In the genomic region with DNA sequence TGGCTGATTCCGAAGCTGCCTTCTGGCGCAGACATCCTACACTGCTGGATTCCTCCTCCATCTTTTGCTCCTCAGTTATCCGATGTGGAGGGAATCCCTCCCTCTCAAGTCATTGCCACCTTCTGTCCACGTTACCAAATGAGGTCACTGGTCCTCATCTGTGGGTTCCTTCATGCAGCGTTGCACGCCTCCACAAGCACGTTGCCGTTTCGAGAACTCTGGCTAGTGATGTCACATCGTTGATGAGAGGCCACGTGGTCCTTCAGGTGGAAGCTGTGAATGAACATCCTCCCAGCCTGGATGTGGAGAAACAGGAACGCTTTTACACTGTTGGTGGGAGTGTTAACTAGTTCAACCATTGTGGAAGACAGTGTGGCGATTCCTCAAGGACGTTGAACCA, we compare ENCODE assay signal across 20 cellular contexts.
DNase-seq lines count a peak whose midpoint lies in the region; ATAC-seq, FAIRE-seq and TF ChIP-seq lines count a peak whose summit lies in the region.
"Had no signal": no experiment of that assay in that cellular context is flagged by ENCODE, and none has a peak within 500 bp of the region (broad histone marks: within the 10 kb centered on the region; RNA-seq: fewer than 3 reads in every experiment).

No MANE protein-coding gene starts in this region.

- H3K79me2 ChIP-seq in OCI-LY3 (ENCODE audit: low read length) (no peaks in the 10 kb centered on the region), H1 (ENCODE audit: control insufficient read depth in 1 of 2, insufficient read depth in 2 of 2, low read length in 2 of 2) (no peaks in the 10 kb centered on the region)

- peak overlapping the region; percentile 99 for H2BK12ac ChIP-seq in H1 (ENCODE audit: low read depth, low read length)

- H3K36me3 ChIP-seq in OCI-LY3 (replicated peaks; ENCODE audit: low read depth, low read length) (peaks cover 37% of the 10 kb centered on the region), H1 (ENCODE audit: control insufficient read depth in 2 of 4, insufficient read depth in 4 of 4, low read length in 3 of 4) (no peaks in the 10 kb centered on the region; a peak in 2 of 8 replicates), heart right ventricle (no peaks in the 10 kb centered on the region)
- H3K36me3 ChIP-seq: BE2C, HAP-1 had no signal

- no peaks in the 10 kb centered on the region; the same call in 1 of the 2 replicates for H3K23me2 ChIP-seq in H1 (ENCODE audit: low read depth, low read length)

- H3K27ac ChIP-seq in OCI-LY3 (ENCODE audit: low read length), result peak overlapping the region; percentile 99
- H3K27ac ChIP-seq in H1 (ENCODE audit: low read depth, low read length), result no peak overlapping the region
- no peak overlapping the region for H3K27ac ChIP-seq in heart right ventricle

- no peak for TF ChIP-seq EP300 in H1 (IDR thresholded peaks at IDR 0.05; ENCODE audit: borderline replicate concordance in 1 of 2, low read depth in 2 of 2, low read length in 2 of 2)

- DNase-seq in H1 (ENCODE audit: low read depth in 1 of 2, low spot score in 2 of 2) (no peak), posterior vena cava (ENCODE audit: low spot score) (peak; percentile 59), NCI-H69 (lab: John Stamatoyannopoulos, UW) (no peak), heart right ventricle (no peak)
- DNase-seq in central memory CD4-positive, alpha-beta T cell, result no peak
- DNase-seq: ACHN; BE2C; C1 segment of cervical spinal cord; CD4-positive, CD25-positive, alpha-beta regulatory T cell; CD8-positive, alpha-beta memory T cell; COR-L47; DMS 273 treated with DMSO at 0.1 percent for 48 hours; DND-41; EL; GOT3 had no signal

- H2AK5ac ChIP-seq in H1 (ENCODE audit: low read depth, low read length), result peak overlapping the region; percentile 98

- H4K20me1 ChIP-seq in OCI-LY3 (ENCODE audit: insufficient read depth, low read length) (no peaks in the 10 kb centered on the region), H1 (replicated peaks in 1 of 2; ENCODE audit: control insufficient read depth in 1 of 2, insufficient read depth in 2 of 2, low read length in 2 of 2) (no peaks in the 10 kb centered on the region)

- peak overlapping the region; percentile 9; the same call in 1 of the 2 replicates for H3K18ac ChIP-seq in H1 (ENCODE audit: extremely low read depth, low read length)

- H4K91ac ChIP-seq in H1 (replicated peaks; ENCODE audit: insufficient read length, low read length), result peak overlapping the region; percentile 12

- no peak for FAIRE-seq in H1 (lab: Jason Lieb, UNC)
- FAIRE-seq: A204.1, GM12891, GM19239 had no signal

- TF ChIP-seq RAD21 in H1 (IDR thresholded peaks at IDR 0.05 in 1 of 2, conservative IDR thresholded peaks at IDR 0.05 in 1 of 2; ENCODE audit: low read depth in 2 of 2, low read length in 2 of 2), result no peak

- no peak for TF ChIP-seq POLR2A in H1 (IDR thresholded peaks at IDR 0.05; ENCODE audit: control extremely low read depth in 1 of 2, low read depth in 2 of 2, low read length in 2 of 2)

- H3K23ac ChIP-seq in H1 (ENCODE audit: insufficient read length), result no peak overlapping the region

- peak overlapping the region; percentile 6 for H3K4ac ChIP-seq in H1 (replicated peaks; ENCODE audit: insufficient read length, low read depth, low read length)

- H3K79me1 ChIP-seq in H1 (ENCODE audit: low read depth, low read length), result no peaks in the 10 kb centered on the region

- no peak overlapping the region for H4K5ac ChIP-seq in H1 (ENCODE audit: insufficient read length, low read depth, low read length)

- H3K14ac ChIP-seq in H1 (ENCODE audit: insufficient read length), result no peak overlapping the region

- H2BK120ac ChIP-seq in H1 (replicated peaks; ENCODE audit: low read depth, low read length), result no peak overlapping the region

- H3K27me3 ChIP-seq in OCI-LY3 (ENCODE audit: low read depth, low read length), result no peaks in the 10 kb centered on the region
- no peaks in the 10 kb centered on the region for H3K27me3 ChIP-seq in H1 (replicated peaks in 1 of 4; ENCODE audit: control insufficient read depth in 3 of 4, extremely low read depth in 1 of 4, insufficient read depth in 3 of 4, low read length in 3 of 4)
- H3K27me3 ChIP-seq in heart right ventricle, result no peaks in the 10 kb centered on the region
- H3K27me3 ChIP-seq: BE2C had no signal

- peak overlapping the region; percentile 84 for H2BK15ac ChIP-seq in H1 (ENCODE audit: low read length)

- TF ChIP-seq CTCF in OCI-LY3 (IDR thresholded peaks at IDR 0.05; ENCODE audit: low read depth, low read length) (no peak), H1 (IDR thresholded peaks at IDR 0.05; ENCODE audit: control extremely low read depth in 1 of 3, insufficient read depth in 1 of 3, low read depth in 1 of 3, low read length in 3 of 3) (no peak), heart right ventricle (IDR thresholded peaks at IDR 0.05) (no peak)

- no peak overlapping the region for H4K8ac ChIP-seq in H1 (ENCODE audit: extremely low read depth, insufficient read depth, low read length)

- H3K56ac ChIP-seq in H1 (replicated peaks; ENCODE audit: insufficient read length, low read depth, low read length), result no peak overlapping the region

- CTCF ChIA-PET in H1 (lab: Charles Lee; ENCODE audit: partially characterized antibody), result no interaction called here

- POLR2A ChIA-PET in H1 (lab: Charles Lee; ENCODE audit: partially characterized antibody), result no interaction called here

- WGBS in H1 (ENCODE audit: extremely low coverage in 1 of 2, insufficient coverage in 1 of 2, insufficient read length in 1 of 2, insufficient replicate concordance in 2 of 2, low coverage in 1 of 2, low lambda C conversion rate in 2 of 2, missing lambda C conversion rate in 1 of 2), 2 experiments, result 95% methylated on average over 14 of the region's 14 CpGs; no CpG with 5 or more reads in 1 of the 2 experiments
- WGBS in heart right ventricle, 2 donors, result 95 to 96% methylated on average over 14 of the region's 14 CpGs

- H3K4me3 ChIP-seq in OCI-LY3 (ENCODE audit: low read length) (peak overlapping the region; percentile 48), H1 (ENCODE audit: extremely low read depth in 1 of 4, insufficient read depth in 2 of 4, low read depth in 3 of 4, low read length in 4 of 4) (no peak overlapping the region), heart right ventricle (no peak overlapping the region)
- H3K4me3 ChIP-seq: HAP-1 had no signal

- peak overlapping the region; percentile 92; the same call in 1 of the 2 replicates for H2BK5ac ChIP-seq in H1 (ENCODE audit: low read depth, low read length)

- peak overlapping the region; percentile 80; the same call in 1 of the 2 replicates for H3K9ac ChIP-seq in OCI-LY3 (ENCODE audit: low read length)
- H3K9ac ChIP-seq in H1 (replicated peaks in 1 of 4; ENCODE audit: extremely low read depth in 1 of 4, low read depth in 3 of 4, low read length in 3 of 4), result no peak overlapping the region

- H2BK20ac ChIP-seq in H1 (ENCODE audit: low read length), result peak overlapping the region; percentile 74

- H3K9me3 ChIP-seq in OCI-LY3 (ENCODE audit: insufficient read depth, low read length) (no peaks in the 10 kb centered on the region), H1 (ENCODE audit: insufficient read depth in 2 of 2, low read depth in 1 of 2, low read length in 1 of 2) (no peaks in the 10 kb centered on the region), heart right ventricle (peaks cover 0 to 5% (median 0%) of the 10 kb centered on the region in 11 donors)
- H3K9me3 ChIP-seq: BE2C, HAP-1 had no signal

- H3K4me1 ChIP-seq in OCI-LY3 (ENCODE audit: low read length) (peaks cover 91% of the 10 kb centered on the region), H1 (replicated peaks in 1 of 4; ENCODE audit: control insufficient read depth in 3 of 4, insufficient read depth in 4 of 4, low read length in 3 of 4) (peaks cover 0 to 4% (median 0%) of the 10 kb centered on the region in 4 experiments; a peak in 3 of 7 replicates), heart right ventricle (no peaks in the 10 kb centered on the region)
- H3K4me1 ChIP-seq: BE2C, HAP-1 had no signal

- intact Hi-C loops in posterior vena cava (cut with DNase I) (no loop called here), heart right ventricle (cut with DNase I) (no loop called here)

- no peak for ATAC-seq in heart right ventricle

- H3K4me2 ChIP-seq in OCI-LY3 (ENCODE audit: low read length) (peak overlapping the region; percentile 64), H1 (ENCODE audit: insufficient read depth in 1 of 2, low read depth in 2 of 2, low read length in 2 of 2) (no peak overlapping the region)

- H2AFZ ChIP-seq in OCI-LY3 (ENCODE audit: low read depth, low read length) (no peak overlapping the region), H1 (ENCODE audit: low read length) (no peak overlapping the region)

TF ChIP-seq in H1, 55 proteins besides CTCF, POLR2A, EP300 and RAD21:
- TF ChIP-seq KDM1A (IDR thresholded peaks at IDR 0.05; ENCODE audit: borderline replicate concordance, low read length) (no peak), SP4 (IDR thresholded peaks at IDR 0.05; ENCODE audit: low read length) (no peak)
